In the genomic region with DNA sequence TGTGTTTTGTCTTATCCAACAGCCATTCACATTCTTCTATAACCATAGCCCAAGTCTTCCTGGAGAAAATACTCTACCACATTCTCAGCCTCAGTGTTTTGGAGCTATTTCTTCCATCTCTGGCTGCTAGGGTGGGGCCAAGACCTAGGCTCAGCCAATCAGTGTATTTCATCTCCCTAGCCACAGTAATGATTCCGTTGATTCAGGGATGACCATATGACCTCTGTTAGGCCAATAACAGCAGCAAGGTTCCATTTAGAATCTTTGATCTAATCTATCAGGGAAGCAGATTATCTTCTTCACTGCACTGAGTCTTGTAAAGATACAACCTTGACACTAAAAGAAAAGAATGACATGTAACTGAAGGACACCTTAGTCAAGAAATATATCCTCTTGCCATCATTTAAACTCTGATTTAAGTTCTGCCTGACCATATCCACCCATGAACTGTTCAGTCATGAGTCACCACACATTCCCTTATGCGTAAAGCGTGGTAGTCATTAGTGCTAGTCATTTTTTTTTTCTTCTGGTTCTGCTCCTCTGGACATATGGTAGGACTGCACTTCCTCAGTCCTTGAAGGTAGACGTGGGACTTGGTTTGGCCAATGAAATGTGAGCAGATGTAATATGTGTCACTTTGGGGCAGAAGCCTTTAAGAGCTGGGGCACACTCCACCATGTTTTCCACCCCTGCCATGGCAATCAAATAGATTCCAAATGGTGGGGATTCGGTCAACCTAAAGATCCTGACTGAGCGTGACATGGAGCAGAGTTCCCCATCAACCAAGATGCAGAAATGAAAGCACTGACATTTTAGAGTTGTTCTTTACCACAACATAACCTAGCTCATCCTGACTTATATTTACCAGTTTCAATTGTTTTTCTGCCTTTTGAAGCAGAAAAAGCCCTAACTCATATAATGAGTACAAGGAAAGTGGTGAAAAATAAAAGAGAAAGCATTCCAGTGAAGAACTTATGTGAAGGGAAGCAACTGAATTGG, we compare ENCODE assay signal across 1 cellular context.
TF ChIP-seq lines count a peak whose summit lies in the region.

No MANE protein-coding gene starts in this region.

TF ChIP-seq in K562, 482 proteins besides CTCF, POLR2A, EP300 and RAD21 (continued from another document and continues in another):
- TF ChIP-seq, protein P1, sequence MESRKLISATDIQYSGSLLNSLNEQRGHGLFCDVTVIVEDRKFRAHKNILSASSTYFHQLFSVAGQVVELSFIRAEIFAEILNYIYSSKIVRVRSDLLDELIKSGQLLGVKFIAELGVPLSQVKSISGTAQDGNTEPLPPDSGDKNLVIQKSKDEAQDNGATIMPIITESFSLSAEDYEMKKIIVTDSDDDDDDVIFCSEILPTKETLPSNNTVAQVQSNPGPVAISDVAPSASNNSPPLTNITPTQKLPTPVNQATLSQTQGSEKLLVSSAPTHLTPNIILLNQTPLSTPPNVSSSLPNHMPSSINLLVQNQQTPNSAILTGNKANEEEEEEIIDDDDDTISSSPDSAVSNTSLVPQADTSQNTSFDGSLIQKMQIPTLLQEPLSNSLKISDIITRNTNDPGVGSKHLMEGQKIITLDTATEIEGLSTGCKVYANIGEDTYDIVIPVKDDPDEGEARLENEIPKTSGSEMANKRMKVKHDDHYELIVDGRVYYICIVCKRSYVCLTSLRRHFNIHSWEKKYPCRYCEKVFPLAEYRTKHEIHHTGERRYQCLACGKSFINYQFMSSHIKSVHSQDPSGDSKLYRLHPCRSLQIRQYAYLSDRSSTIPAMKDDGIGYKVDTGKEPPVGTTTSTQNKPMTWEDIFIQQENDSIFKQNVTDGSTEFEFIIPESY (CRISPR knock-in tag; IDR thresholded peaks at IDR 0.05), result peak; percentile 49; the same call in 1 of the 2 replicates
- no peak for TF ChIP-seq NR2C1 (IDR thresholded peaks at IDR 0.05)
- no peak for TF ChIP-seq NR2C1 (tag; IDR thresholded peaks at IDR 0.05)
- peak; percentile 78 for TF ChIP-seq JUND (IDR thresholded peaks at IDR 0.05; ENCODE audit: borderline replicate concordance, low read depth, low read length)
- peak; percentile 58; the same call in 1 of the 3 replicates for TF ChIP-seq JUND (tag; IDR thresholded peaks at IDR 0.05; ENCODE audit: borderline replicate concordance, low read depth, low read length)
- no peak for TF ChIP-seq ETV5 (CRISPR knock-in tag; IDR thresholded peaks at IDR 0.05; ENCODE audit: low read depth)
- TF ChIP-seq, protein P2, sequence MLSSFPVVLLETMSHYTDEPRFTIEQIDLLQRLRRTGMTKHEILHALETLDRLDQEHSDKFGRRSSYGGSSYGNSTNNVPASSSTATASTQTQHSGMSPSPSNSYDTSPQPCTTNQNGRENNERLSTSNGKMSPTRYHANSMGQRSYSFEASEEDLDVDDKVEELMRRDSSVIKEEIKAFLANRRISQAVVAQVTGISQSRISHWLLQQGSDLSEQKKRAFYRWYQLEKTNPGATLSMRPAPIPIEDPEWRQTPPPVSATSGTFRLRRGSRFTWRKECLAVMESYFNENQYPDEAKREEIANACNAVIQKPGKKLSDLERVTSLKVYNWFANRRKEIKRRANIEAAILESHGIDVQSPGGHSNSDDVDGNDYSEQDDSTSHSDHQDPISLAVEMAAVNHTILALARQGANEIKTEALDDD (IDR thresholded peaks at IDR 0.05), result peak; percentile 90
- TF ChIP-seq SMARCA4 (IDR thresholded peaks at IDR 0.05), result peak; percentile 24; the same call in 1 of the 2 replicates
- TF ChIP-seq MYNN (IDR thresholded peaks at IDR 0.05), result no peak
- TF ChIP-seq MYNN (CRISPR knock-in tag; IDR thresholded peaks at IDR 0.05), result no peak
- TF ChIP-seq EWSR1 (IDR thresholded peaks at IDR 0.05; ENCODE audit: borderline replicate concordance, low read depth, partially characterized antibody), result no peak
- TF ChIP-seq EHMT2 (IDR thresholded peaks at IDR 0.05), result peak; percentile 48; the same call in 1 of the 2 replicates
- peak in 1 of 3 experiments; percentile 43 for TF ChIP-seq YY1 (IDR thresholded peaks at IDR 0.05; ENCODE audit: borderline replicate concordance in 1 of 3, control insufficient read depth in 1 of 3, extremely low read depth in 1 of 3, insufficient read depth in 3 of 3, insufficient read length in 1 of 3, insufficient replicate concordance in 2 of 3, low read depth in 1 of 3, low read length in 2 of 3)
- peak; percentile 54; the same call in 1 of the 2 replicates for TF ChIP-seq DPF2 (IDR thresholded peaks at IDR 0.05)
- TF ChIP-seq BRD9 (IDR thresholded peaks at IDR 0.05; ENCODE audit: low read depth, partially characterized antibody), result no peak
- TF ChIP-seq ZNF232 (CRISPR knock-in tag; IDR thresholded peaks at IDR 0.05), result no peak
- TF ChIP-seq, protein P3, sequence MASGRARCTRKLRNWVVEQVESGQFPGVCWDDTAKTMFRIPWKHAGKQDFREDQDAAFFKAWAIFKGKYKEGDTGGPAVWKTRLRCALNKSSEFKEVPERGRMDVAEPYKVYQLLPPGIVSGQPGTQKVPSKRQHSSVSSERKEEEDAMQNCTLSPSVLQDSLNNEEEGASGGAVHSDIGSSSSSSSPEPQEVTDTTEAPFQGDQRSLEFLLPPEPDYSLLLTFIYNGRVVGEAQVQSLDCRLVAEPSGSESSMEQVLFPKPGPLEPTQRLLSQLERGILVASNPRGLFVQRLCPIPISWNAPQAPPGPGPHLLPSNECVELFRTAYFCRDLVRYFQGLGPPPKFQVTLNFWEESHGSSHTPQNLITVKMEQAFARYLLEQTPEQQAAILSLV (tag; IDR thresholded peaks at IDR 0.05), result no peak
- no peak for TF ChIP-seq GTF2E2 (tag; IDR thresholded peaks at IDR 0.05)
- TF ChIP-seq FOXJ3 (CRISPR knock-in tag; IDR thresholded peaks at IDR 0.05), result no peak
- no peak for TF ChIP-seq NCOA2 (IDR thresholded peaks at IDR 0.05; ENCODE audit: partially characterized antibody in 2 of 2)
- TF ChIP-seq RCOR1 (IDR thresholded peaks at IDR 0.05; ENCODE audit: borderline replicate concordance in 1 of 2, low read depth in 2 of 2, low read length in 2 of 2), result no peak; a peak in 1 of 4 replicates
- TF ChIP-seq L3MBTL2 (IDR thresholded peaks at IDR 0.05), result no peak
- no peak for TF ChIP-seq HNRNPH1 (optimal IDR thresholded peaks at IDR 0.05; ENCODE audit: low read depth, low read length)
- TF ChIP-seq ETV6 (IDR thresholded peaks at IDR 0.05; ENCODE audit: borderline replicate concordance in 1 of 2, low read depth in 2 of 2, low read length in 1 of 2), result no peak
- no peak for TF ChIP-seq ETV6 (CRISPR knock-in tag; IDR thresholded peaks at IDR 0.05; ENCODE audit: borderline replicate concordance)
- no peak for TF ChIP-seq HDAC6 (IDR thresholded peaks at IDR 0.05; ENCODE audit: low read depth, low read length)
- TF ChIP-seq DMBX1 (CRISPR knock-in tag; IDR thresholded peaks at IDR 0.05; ENCODE audit: borderline replicate concordance), result 0 out of 2 replicates have a peak, but pooled peaks have one; percentile 60
- TF ChIP-seq PHF21A (IDR thresholded peaks at IDR 0.05; ENCODE audit: borderline replicate concordance, low read depth), result peak; percentile 79; the same call in 1 of the 2 replicates
- no peak for TF ChIP-seq ZNF24 (IDR thresholded peaks at IDR 0.05)
- TF ChIP-seq, protein P4, sequence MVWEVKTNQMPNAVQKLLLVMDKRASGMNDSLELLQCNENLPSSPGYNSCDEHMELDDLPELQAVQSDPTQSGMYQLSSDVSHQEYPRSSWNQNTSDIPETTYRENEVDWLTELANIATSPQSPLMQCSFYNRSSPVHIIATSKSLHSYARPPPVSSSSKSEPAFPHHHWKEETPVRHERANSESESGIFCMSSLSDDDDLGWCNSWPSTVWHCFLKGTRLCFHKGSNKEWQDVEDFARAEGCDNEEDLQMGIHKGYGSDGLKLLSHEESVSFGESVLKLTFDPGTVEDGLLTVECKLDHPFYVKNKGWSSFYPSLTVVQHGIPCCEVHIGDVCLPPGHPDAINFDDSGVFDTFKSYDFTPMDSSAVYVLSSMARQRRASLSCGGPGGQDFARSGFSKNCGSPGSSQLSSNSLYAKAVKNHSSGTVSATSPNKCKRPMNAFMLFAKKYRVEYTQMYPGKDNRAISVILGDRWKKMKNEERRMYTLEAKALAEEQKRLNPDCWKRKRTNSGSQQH (CRISPR knock-in tag; IDR thresholded peaks at IDR 0.05), result no peak
- peak; percentile 85 for TF ChIP-seq SPI1 (IDR thresholded peaks at IDR 0.05; ENCODE audit: borderline replicate concordance, low read depth, low read length)
- TF ChIP-seq, protein P5, sequence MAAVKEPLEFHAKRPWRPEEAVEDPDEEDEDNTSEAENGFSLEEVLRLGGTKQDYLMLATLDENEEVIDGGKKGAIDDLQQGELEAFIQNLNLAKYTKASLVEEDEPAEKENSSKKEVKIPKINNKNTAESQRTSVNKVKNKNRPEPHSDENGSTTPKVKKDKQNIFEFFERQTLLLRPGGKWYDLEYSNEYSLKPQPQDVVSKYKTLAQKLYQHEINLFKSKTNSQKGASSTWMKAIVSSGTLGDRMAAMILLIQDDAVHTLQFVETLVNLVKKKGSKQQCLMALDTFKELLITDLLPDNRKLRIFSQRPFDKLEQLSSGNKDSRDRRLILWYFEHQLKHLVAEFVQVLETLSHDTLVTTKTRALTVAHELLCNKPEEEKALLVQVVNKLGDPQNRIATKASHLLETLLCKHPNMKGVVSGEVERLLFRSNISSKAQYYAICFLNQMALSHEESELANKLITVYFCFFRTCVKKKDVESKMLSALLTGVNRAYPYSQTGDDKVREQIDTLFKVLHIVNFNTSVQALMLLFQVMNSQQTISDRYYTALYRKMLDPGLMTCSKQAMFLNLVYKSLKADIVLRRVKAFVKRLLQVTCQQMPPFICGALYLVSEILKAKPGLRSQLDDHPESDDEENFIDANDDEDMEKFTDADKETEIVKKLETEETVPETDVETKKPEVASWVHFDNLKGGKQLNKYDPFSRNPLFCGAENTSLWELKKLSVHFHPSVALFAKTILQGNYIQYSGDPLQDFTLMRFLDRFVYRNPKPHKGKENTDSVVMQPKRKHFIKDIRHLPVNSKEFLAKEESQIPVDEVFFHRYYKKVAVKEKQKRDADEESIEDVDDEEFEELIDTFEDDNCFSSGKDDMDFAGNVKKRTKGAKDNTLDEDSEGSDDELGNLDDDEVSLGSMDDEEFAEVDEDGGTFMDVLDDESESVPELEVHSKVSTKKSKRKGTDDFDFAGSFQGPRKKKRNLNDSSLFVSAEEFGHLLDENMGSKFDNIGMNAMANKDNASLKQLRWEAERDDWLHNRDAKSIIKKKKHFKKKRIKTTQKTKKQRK (IDR thresholded peaks at IDR 0.05; ENCODE audit: borderline replicate concordance, low read depth, low read length), result no peak
- no peak for TF ChIP-seq CHCHD3 (CRISPR knock-in tag; IDR thresholded peaks at IDR 0.05)
- TF ChIP-seq, protein P6, sequence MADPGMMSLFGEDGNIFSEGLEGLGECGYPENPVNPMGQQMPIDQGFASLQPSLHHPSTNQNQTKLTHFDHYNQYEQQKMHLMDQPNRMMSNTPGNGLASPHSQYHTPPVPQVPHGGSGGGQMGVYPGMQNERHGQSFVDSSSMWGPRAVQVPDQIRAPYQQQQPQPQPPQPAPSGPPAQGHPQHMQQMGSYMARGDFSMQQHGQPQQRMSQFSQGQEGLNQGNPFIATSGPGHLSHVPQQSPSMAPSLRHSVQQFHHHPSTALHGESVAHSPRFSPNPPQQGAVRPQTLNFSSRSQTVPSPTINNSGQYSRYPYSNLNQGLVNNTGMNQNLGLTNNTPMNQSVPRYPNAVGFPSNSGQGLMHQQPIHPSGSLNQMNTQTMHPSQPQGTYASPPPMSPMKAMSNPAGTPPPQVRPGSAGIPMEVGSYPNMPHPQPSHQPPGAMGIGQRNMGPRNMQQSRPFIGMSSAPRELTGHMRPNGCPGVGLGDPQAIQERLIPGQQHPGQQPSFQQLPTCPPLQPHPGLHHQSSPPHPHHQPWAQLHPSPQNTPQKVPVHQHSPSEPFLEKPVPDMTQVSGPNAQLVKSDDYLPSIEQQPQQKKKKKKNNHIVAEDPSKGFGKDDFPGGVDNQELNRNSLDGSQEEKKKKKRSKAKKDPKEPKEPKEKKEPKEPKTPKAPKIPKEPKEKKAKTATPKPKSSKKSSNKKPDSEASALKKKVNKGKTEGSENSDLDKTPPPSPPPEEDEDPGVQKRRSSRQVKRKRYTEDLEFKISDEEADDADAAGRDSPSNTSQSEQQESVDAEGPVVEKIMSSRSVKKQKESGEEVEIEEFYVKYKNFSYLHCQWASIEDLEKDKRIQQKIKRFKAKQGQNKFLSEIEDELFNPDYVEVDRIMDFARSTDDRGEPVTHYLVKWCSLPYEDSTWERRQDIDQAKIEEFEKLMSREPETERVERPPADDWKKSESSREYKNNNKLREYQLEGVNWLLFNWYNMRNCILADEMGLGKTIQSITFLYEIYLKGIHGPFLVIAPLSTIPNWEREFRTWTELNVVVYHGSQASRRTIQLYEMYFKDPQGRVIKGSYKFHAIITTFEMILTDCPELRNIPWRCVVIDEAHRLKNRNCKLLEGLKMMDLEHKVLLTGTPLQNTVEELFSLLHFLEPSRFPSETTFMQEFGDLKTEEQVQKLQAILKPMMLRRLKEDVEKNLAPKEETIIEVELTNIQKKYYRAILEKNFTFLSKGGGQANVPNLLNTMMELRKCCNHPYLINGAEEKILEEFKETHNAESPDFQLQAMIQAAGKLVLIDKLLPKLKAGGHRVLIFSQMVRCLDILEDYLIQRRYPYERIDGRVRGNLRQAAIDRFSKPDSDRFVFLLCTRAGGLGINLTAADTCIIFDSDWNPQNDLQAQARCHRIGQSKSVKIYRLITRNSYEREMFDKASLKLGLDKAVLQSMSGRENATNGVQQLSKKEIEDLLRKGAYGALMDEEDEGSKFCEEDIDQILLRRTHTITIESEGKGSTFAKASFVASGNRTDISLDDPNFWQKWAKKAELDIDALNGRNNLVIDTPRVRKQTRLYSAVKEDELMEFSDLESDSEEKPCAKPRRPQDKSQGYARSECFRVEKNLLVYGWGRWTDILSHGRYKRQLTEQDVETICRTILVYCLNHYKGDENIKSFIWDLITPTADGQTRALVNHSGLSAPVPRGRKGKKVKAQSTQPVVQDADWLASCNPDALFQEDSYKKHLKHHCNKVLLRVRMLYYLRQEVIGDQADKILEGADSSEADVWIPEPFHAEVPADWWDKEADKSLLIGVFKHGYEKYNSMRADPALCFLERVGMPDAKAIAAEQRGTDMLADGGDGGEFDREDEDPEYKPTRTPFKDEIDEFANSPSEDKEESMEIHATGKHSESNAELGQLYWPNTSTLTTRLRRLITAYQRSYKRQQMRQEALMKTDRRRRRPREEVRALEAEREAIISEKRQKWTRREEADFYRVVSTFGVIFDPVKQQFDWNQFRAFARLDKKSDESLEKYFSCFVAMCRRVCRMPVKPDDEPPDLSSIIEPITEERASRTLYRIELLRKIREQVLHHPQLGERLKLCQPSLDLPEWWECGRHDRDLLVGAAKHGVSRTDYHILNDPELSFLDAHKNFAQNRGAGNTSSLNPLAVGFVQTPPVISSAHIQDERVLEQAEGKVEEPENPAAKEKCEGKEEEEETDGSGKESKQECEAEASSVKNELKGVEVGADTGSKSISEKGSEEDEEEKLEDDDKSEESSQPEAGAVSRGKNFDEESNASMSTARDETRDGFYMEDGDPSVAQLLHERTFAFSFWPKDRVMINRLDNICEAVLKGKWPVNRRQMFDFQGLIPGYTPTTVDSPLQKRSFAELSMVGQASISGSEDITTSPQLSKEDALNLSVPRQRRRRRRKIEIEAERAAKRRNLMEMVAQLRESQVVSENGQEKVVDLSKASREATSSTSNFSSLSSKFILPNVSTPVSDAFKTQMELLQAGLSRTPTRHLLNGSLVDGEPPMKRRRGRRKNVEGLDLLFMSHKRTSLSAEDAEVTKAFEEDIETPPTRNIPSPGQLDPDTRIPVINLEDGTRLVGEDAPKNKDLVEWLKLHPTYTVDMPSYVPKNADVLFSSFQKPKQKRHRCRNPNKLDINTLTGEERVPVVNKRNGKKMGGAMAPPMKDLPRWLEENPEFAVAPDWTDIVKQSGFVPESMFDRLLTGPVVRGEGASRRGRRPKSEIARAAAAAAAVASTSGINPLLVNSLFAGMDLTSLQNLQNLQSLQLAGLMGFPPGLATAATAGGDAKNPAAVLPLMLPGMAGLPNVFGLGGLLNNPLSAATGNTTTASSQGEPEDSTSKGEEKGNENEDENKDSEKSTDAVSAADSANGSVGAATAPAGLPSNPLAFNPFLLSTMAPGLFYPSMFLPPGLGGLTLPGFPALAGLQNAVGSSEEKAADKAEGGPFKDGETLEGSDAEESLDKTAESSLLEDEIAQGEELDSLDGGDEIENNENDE (IDR thresholded peaks at IDR 0.05; ENCODE audit: low read depth, low read length), result no peak
- no peak for TF ChIP-seq SIX5 (IDR thresholded peaks at IDR 0.05; ENCODE audit: borderline replicate concordance in 1 of 2, insufficient read depth in 1 of 2, low read depth in 1 of 2, low read length in 2 of 2)
